ENCODE assay signal across 1 cellular context in the genomic region with DNA sequence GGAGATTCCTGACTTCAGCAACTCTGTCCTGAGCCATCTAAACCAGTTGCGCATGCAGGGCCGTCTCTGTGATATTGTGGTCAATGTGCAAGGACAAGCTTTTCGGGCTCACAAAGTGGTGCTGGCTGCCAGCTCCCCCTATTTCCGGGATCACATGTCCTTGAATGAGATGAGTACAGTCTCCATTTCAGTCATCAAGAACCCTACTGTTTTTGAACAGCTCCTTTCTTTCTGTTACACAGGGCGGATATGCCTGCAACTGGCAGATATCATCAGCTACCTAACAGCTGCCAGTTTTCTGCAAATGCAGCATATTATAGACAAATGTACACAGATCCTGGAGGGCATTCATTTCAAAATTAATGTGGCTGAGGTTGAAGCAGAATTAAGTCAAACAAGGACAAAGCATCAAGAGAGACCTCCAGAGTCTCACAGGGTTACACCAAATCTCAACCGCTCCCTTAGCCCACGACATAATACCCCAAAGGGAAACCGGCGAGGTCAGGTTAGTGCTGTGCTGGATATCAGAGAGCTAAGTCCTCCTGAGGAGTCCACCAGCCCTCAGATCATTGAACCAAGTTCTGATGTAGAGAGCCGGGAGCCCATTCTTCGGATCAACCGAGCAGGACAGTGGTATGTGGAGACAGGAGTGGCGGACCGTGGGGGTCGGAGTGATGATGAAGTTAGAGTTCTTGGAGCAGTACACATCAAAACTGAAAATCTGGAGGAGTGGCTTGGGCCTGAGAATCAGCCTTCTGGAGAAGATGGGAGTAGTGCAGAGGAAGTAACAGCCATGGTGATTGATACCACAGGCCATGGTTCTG.
TF ChIP-seq lines count a peak whose summit lies in the region.

No MANE protein-coding gene starts in this region.

TF ChIP-seq in K562, 482 proteins besides CTCF, POLR2A, EP300 and RAD21 (continued from another document and continues in another):
- TF ChIP-seq, protein P1, sequence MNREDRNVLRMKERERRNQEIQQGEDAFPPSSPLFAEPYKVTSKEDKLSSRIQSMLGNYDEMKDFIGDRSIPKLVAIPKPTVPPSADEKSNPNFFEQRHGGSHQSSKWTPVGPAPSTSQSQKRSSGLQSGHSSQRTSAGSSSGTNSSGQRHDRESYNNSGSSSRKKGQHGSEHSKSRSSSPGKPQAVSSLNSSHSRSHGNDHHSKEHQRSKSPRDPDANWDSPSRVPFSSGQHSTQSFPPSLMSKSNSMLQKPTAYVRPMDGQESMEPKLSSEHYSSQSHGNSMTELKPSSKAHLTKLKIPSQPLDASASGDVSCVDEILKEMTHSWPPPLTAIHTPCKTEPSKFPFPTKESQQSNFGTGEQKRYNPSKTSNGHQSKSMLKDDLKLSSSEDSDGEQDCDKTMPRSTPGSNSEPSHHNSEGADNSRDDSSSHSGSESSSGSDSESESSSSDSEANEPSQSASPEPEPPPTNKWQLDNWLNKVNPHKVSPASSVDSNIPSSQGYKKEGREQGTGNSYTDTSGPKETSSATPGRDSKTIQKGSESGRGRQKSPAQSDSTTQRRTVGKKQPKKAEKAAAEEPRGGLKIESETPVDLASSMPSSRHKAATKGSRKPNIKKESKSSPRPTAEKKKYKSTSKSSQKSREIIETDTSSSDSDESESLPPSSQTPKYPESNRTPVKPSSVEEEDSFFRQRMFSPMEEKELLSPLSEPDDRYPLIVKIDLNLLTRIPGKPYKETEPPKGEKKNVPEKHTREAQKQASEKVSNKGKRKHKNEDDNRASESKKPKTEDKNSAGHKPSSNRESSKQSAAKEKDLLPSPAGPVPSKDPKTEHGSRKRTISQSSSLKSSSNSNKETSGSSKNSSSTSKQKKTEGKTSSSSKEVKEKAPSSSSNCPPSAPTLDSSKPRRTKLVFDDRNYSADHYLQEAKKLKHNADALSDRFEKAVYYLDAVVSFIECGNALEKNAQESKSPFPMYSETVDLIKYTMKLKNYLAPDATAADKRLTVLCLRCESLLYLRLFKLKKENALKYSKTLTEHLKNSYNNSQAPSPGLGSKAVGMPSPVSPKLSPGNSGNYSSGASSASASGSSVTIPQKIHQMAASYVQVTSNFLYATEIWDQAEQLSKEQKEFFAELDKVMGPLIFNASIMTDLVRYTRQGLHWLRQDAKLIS (CRISPR knock-in tag; IDR thresholded peaks at IDR 0.05) = no peak
- TF ChIP-seq ZNF644 (tag; IDR thresholded peaks at IDR 0.05; ENCODE audit: low read depth) (peak; percentile 17; the same call in 1 of the 2 replicates), JUNB (CRISPR knock-in tag; conservative IDR thresholded peaks at IDR 0.05) (no peak), SRSF9 (IDR thresholded peaks at IDR 0.05; ENCODE audit: borderline replicate concordance, low read depth, low read length) (no peak), ZNF253 (CRISPR knock-in tag; conservative IDR thresholded peaks at IDR 0.05) (no peak), ZNF384 (IDR thresholded peaks at IDR 0.05; ENCODE audit: low read depth, low read length) (no peak), ZNF23 (CRISPR knock-in tag; IDR thresholded peaks at IDR 0.05) (no peak), NCOA2 (IDR thresholded peaks at IDR 0.05; ENCODE audit: partially characterized antibody in 2 of 2) (no peak), POLR3A (IDR thresholded peaks at IDR 0.05; ENCODE audit: borderline replicate concordance, extremely low read depth, insufficient read depth, insufficient read length) (no peak), RBM15 (IDR thresholded peaks at IDR 0.05; ENCODE audit: insufficient read depth, low read length) (no peak), ZNF586 (CRISPR knock-in tag; conservative IDR thresholded peaks at IDR 0.05) (no peak), HNRNPK (IDR thresholded peaks at IDR 0.05; ENCODE audit: low read depth, low read length, poor library complexity, severe bottlenecking) (no peak), CHD4 (IDR thresholded peaks at IDR 0.05; ENCODE audit: insufficient read depth, insufficient replicate concordance, low read depth, low read length, poor library complexity, severe bottlenecking) (no peak), CXXC5 (CRISPR knock-in tag; IDR thresholded peaks at IDR 0.05) (peak; percentile 38), MEF2A (IDR thresholded peaks at IDR 0.05; ENCODE audit: control insufficient read depth, low read depth, low read length) (no peak), HOXB6 (CRISPR knock-in tag; IDR thresholded peaks at IDR 0.05; ENCODE audit: borderline replicate concordance) (no peak), SREBF2 (CRISPR knock-in tag; IDR thresholded peaks at IDR 0.05) (no peak), ZNF830 (CRISPR knock-in tag; IDR thresholded peaks at IDR 0.05) (no peak), NR4A1 (CRISPR knock-in tag; IDR thresholded peaks at IDR 0.05) (no peak), NR4A1 (tag; IDR thresholded peaks at IDR 0.05) (no peak), THRAP3 (IDR thresholded peaks at IDR 0.05; ENCODE audit: borderline replicate concordance) (peak; percentile 64; the same call in 1 of the 2 replicates), TRIM28 (IDR thresholded peaks at IDR 0.05) (no peak), ELF2 (CRISPR knock-in tag; IDR thresholded peaks at IDR 0.05) (no peak), MCM7 (IDR thresholded peaks at IDR 0.05) (no peak), ZNF232 (CRISPR knock-in tag; IDR thresholded peaks at IDR 0.05) (no peak), ZC3H8 (IDR thresholded peaks at IDR 0.05) (no peak), BCOR (IDR thresholded peaks at IDR 0.05) (no peak), ZEB2 (IDR thresholded peaks at IDR 0.05) (no peak), GABPB2 (CRISPR knock-in tag; conservative IDR thresholded peaks at IDR 0.05) (no peak), SRF (CRISPR knock-in tag; IDR thresholded peaks at IDR 0.05) (no peak), SP2 (IDR thresholded peaks at IDR 0.05; ENCODE audit: extremely low read depth, low read depth, low read length, poor library complexity, severe bottlenecking) (no peak), MED1 (CRISPR knock-in tag; IDR thresholded peaks at IDR 0.05; ENCODE audit: borderline replicate concordance) (no peak), ZNF695 (CRISPR knock-in tag; IDR thresholded peaks at IDR 0.05) (no peak), ZNF551 (CRISPR knock-in tag; IDR thresholded peaks at IDR 0.05) (no peak), SNRNP70 (optimal IDR thresholded peaks at IDR 0.05; ENCODE audit: low read depth, low read length) (no peak)
- TF ChIP-seq, protein P2, sequence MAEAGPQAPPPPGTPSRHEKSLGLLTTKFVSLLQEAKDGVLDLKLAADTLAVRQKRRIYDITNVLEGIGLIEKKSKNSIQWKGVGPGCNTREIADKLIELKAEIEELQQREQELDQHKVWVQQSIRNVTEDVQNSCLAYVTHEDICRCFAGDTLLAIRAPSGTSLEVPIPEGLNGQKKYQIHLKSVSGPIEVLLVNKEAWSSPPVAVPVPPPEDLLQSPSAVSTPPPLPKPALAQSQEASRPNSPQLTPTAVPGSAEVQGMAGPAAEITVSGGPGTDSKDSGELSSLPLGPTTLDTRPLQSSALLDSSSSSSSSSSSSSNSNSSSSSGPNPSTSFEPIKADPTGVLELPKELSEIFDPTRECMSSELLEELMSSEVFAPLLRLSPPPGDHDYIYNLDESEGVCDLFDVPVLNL (CRISPR knock-in tag; IDR thresholded peaks at IDR 0.05; ENCODE audit: low read depth) = no peak
- TF ChIP-seq, protein P3, sequence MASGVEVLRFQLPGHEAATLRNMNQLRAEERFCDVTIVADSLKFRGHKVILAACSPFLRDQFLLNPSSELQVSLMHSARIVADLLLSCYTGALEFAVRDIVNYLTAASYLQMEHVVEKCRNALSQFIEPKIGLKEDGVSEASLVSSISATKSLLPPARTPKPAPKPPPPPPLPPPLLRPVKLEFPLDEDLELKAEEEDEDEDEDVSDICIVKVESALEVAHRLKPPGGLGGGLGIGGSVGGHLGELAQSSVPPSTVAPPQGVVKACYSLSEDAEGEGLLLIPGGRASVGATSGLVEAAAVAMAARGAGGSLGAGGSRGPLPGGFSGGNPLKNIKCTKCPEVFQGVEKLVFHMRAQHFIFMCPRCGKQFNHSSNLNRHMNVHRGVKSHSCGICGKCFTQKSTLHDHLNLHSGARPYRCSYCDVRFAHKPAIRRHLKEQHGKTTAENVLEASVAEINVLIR (CRISPR knock-in tag; IDR thresholded peaks at IDR 0.05) = no peak
- TF ChIP-seq, protein P4, sequence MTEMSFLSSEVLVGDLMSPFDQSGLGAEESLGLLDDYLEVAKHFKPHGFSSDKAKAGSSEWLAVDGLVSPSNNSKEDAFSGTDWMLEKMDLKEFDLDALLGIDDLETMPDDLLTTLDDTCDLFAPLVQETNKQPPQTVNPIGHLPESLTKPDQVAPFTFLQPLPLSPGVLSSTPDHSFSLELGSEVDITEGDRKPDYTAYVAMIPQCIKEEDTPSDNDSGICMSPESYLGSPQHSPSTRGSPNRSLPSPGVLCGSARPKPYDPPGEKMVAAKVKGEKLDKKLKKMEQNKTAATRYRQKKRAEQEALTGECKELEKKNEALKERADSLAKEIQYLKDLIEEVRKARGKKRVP (CRISPR knock-in tag; IDR thresholded peaks at IDR 0.05) = no peak
- TF ChIP-seq, protein P5, sequence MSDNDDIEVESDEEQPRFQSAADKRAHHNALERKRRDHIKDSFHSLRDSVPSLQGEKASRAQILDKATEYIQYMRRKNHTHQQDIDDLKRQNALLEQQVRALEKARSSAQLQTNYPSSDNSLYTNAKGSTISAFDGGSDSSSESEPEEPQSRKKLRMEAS (CRISPR knock-in tag; IDR thresholded peaks at IDR 0.05) = no peak
- TF ChIP-seq, protein P6, sequence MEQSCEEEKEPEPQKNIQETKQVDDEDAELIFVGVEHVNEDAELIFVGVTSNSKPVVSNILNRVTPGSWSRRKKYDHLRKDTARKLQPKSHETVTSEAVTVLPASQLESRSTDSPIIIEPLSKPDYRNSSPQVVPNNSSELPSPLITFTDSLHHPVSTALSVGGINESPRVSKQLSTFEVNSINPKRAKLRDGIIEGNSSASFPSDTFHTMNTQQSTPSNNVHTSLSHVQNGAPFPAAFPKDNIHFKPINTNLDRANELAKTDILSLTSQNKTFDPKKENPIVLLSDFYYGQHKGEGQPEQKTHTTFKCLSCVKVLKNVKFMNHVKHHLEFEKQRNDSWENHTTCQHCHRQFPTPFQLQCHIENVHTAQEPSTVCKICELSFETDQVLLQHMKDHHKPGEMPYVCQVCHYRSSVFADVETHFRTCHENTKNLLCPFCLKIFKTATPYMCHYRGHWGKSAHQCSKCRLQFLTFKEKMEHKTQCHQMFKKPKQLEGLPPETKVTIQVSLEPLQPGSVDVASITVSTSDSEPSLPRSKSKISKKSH (CRISPR knock-in tag; IDR thresholded peaks at IDR 0.05) = no peak
- TF ChIP-seq, protein P7, sequence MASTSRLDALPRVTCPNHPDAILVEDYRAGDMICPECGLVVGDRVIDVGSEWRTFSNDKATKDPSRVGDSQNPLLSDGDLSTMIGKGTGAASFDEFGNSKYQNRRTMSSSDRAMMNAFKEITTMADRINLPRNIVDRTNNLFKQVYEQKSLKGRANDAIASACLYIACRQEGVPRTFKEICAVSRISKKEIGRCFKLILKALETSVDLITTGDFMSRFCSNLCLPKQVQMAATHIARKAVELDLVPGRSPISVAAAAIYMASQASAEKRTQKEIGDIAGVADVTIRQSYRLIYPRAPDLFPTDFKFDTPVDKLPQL (IDR thresholded peaks at IDR 0.05; ENCODE audit: extremely low read depth, insufficient read length) = no peak
- TF ChIP-seq, protein P8, sequence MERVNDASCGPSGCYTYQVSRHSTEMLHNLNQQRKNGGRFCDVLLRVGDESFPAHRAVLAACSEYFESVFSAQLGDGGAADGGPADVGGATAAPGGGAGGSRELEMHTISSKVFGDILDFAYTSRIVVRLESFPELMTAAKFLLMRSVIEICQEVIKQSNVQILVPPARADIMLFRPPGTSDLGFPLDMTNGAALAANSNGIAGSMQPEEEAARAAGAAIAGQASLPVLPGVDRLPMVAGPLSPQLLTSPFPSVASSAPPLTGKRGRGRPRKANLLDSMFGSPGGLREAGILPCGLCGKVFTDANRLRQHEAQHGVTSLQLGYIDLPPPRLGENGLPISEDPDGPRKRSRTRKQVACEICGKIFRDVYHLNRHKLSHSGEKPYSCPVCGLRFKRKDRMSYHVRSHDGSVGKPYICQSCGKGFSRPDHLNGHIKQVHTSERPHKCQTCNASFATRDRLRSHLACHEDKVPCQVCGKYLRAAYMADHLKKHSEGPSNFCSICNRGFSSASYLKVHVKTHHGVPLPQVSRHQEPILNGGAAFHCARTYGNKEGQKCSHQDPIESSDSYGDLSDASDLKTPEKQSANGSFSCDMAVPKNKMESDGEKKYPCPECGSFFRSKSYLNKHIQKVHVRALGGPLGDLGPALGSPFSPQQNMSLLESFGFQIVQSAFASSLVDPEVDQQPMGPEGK (CRISPR knock-in tag; IDR thresholded peaks at IDR 0.05; ENCODE audit: borderline replicate concordance) = no peak
- TF ChIP-seq, protein P9, sequence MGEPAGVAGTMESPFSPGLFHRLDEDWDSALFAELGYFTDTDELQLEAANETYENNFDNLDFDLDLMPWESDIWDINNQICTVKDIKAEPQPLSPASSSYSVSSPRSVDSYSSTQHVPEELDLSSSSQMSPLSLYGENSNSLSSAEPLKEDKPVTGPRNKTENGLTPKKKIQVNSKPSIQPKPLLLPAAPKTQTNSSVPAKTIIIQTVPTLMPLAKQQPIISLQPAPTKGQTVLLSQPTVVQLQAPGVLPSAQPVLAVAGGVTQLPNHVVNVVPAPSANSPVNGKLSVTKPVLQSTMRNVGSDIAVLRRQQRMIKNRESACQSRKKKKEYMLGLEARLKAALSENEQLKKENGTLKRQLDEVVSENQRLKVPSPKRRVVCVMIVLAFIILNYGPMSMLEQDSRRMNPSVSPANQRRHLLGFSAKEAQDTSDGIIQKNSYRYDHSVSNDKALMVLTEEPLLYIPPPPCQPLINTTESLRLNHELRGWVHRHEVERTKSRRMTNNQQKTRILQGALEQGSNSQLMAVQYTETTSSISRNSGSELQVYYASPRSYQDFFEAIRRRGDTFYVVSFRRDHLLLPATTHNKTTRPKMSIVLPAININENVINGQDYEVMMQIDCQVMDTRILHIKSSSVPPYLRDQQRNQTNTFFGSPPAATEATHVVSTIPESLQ (CRISPR knock-in tag; IDR thresholded peaks at IDR 0.05) = 0 out of 2 replicates have a peak, but pooled peaks have one; percentile 65
- TF ChIP-seq, protein P10, sequence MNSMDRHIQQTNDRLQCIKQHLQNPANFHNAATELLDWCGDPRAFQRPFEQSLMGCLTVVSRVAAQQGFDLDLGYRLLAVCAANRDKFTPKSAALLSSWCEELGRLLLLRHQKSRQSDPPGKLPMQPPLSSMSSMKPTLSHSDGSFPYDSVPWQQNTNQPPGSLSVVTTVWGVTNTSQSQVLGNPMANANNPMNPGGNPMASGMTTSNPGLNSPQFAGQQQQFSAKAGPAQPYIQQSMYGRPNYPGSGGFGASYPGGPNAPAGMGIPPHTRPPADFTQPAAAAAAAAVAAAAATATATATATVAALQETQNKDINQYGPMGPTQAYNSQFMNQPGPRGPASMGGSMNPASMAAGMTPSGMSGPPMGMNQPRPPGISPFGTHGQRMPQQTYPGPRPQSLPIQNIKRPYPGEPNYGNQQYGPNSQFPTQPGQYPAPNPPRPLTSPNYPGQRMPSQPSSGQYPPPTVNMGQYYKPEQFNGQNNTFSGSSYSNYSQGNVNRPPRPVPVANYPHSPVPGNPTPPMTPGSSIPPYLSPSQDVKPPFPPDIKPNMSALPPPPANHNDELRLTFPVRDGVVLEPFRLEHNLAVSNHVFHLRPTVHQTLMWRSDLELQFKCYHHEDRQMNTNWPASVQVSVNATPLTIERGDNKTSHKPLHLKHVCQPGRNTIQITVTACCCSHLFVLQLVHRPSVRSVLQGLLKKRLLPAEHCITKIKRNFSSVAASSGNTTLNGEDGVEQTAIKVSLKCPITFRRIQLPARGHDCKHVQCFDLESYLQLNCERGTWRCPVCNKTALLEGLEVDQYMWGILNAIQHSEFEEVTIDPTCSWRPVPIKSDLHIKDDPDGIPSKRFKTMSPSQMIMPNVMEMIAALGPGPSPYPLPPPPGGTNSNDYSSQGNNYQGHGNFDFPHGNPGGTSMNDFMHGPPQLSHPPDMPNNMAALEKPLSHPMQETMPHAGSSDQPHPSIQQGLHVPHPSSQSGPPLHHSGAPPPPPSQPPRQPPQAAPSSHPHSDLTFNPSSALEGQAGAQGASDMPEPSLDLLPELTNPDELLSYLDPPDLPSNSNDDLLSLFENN (IDR thresholded peaks at IDR 0.05; ENCODE audit: low read depth in 2 of 2, low read length in 2 of 2) = no peak
